8 cellular contexts compared by ENCODE assay signal in genomic region chr2:231708773-231709635, GRCh38. TPM values are rescaled to one million over a fixed set of nuclear protein-coding genes. Genes with fewer than 3 reads are reported as not detected.
DNase-seq lines count a peak whose midpoint lies in the region; ATAC-seq and TF ChIP-seq lines count a peak whose summit lies in the region.

No MANE protein-coding gene starts in this region.

- peaks cover 23% of the 10 kb centered on the region for H3K36me3 Mint-ChIP-seq in activated naive CD4-positive, alpha-beta T cell treated with anti-CD3 and anti-CD28 coated beads, Interleukin-2, amount 50 U/mL, for 24 hours

- peaks cover 25% of the 10 kb centered on the region for H3K36me3 ChIP-seq in skeletal muscle satellite cell (ENCODE audit: insufficient read depth, low read length)

- peak overlapping the region; percentile 92 for H3K4me2 ChIP-seq in skeletal muscle satellite cell (ENCODE audit: low read length)

- DNase-seq in GM12865 (ENCODE audit: low read depth): peak; percentile 63
- DNase-seq in left ventricle myocardium superior: peak; percentile 72
- DNase-seq in kidney glomerular epithelial cell (lab: John Stamatoyannopoulos, UW): no peak

- no peaks in the 10 kb centered on the region for H3K9me3 ChIP-seq in skeletal muscle satellite cell (replicated peaks; ENCODE audit: low read length)

- no peaks in the 10 kb centered on the region for H3K9me3 Mint-ChIP-seq in activated naive CD4-positive, alpha-beta T cell treated with anti-CD3 and anti-CD28 coated beads, Interleukin-2, amount 50 U/mL, for 24 hours

- H3K4me1 Mint-ChIP-seq in activated naive CD4-positive, alpha-beta T cell treated with anti-CD3 and anti-CD28 coated beads, Interleukin-2, amount 50 U/mL, for 24 hours: peaks cover 33% of the 10 kb centered on the region

- peak; percentile 22 for TF ChIP-seq CTCF in GM12865 (IDR thresholded peaks at IDR 0.05; ENCODE audit: insufficient read depth, low read depth, low read length, missing control alignments)

- intact Hi-C loops in left ventricle myocardium superior (cut with micrococcal nuclease): no loop called here

- H3K4me3 ChIP-seq in GM12865 (ENCODE audit: low read depth, low read length): peak overlapping the region; percentile 82
- H3K4me3 ChIP-seq in skeletal muscle satellite cell (ENCODE audit: low read length): peak overlapping the region; percentile 79

- ATAC-seq in left ventricle myocardium superior (peak; percentile 0), HG03571 (IDR thresholded peaks at IDR 0.05; ENCODE audit: unreplicated experiment) (no peak), HG03442 (IDR thresholded peaks at IDR 0.05; ENCODE audit: unreplicated experiment) (no peak)

- peaks cover 34% of the 10 kb centered on the region for H3K4me1 ChIP-seq in skeletal muscle satellite cell (ENCODE audit: control insufficient read depth, insufficient read depth, low read length)

- peak overlapping the region; percentile 98 for H3K9ac ChIP-seq in skeletal muscle satellite cell (ENCODE audit: low read depth, low read length)

- no peaks in the 10 kb centered on the region for H3K27me3 Mint-ChIP-seq in activated naive CD4-positive, alpha-beta T cell treated with anti-CD3 and anti-CD28 coated beads, Interleukin-2, amount 50 U/mL, for 24 hours

- H3K27me3 ChIP-seq in skeletal muscle satellite cell (ENCODE audit: control insufficient read depth, insufficient read depth, low read length): no peaks in the 10 kb centered on the region

- H3K4me3 Mint-ChIP-seq in activated naive CD4-positive, alpha-beta T cell treated with anti-CD3 and anti-CD28 coated beads, Interleukin-2, amount 50 U/mL, for 24 hours: peak overlapping the region; percentile 98

- peak overlapping the region; percentile 100 for H3K27ac Mint-ChIP-seq in activated naive CD4-positive, alpha-beta T cell treated with anti-CD3 and anti-CD28 coated beads, Interleukin-2, amount 50 U/mL, for 24 hours

TF ChIP-seq in PFSK-1, 5 proteins besides CTCF, POLR2A, EP300 and RAD21:
- TF ChIP-seq REST (IDR thresholded peaks at IDR 0.05; ENCODE audit: insufficient read depth in 1 of 2, low read depth in 2 of 2, low read length in 2 of 2) (no peak), SIN3A (IDR thresholded peaks at IDR 0.05; ENCODE audit: borderline replicate concordance, insufficient read depth, low read length) (no peak), TAF1 (IDR thresholded peaks at IDR 0.05; ENCODE audit: borderline replicate concordance, insufficient read depth, low read length) (no peak), FOXP2 (optimal IDR thresholded peaks at IDR 0.05; ENCODE audit: borderline replicate concordance, extremely low read depth, extremely low read length, insufficient read depth) (peak; percentile 19), POLR2AphosphoS5 (IDR thresholded peaks at IDR 0.05; ENCODE audit: low read depth, low read length) (0 out of 2 replicates have a peak, but pooled peaks have one; percentile 11)

RNA-seq across cellular contexts. Expression of gene PTMA, which starts 0.7 kb away (rescaled TPM):
- 441 TPM for polyA plus RNA-seq in PFSK-1 (2012; ENCODE audit: insufficient read length, low read depth)
- 207 TPM for total RNA-seq in left ventricle myocardium superior
- 761 and 825 TPM in 2 replicates for total RNA-seq in skeletal muscle satellite cell (2012; rRNA removed)
